ENCODE assay signal across 13 cellular contexts in genomic region chr17:9050801-9051401, GRCh38. TPM values are rescaled to one million over a fixed set of nuclear protein-coding genes. Genes with fewer than 3 reads are reported as not detected.
DNase-seq lines count a peak whose midpoint lies in the region; ATAC-seq and TF ChIP-seq lines count a peak whose summit lies in the region.
"Had no signal": no experiment of that assay in that cellular context is flagged by ENCODE, and none has a peak within 500 bp of the region (broad histone marks: within the 10 kb centered on the region; RNA-seq: fewer than 3 reads in every experiment).

No MANE protein-coding gene starts in this region.

- TF ChIP-seq CTCF in PC-9 (conservative IDR thresholded peaks at IDR 0.05) = no peak
- TF ChIP-seq CTCF in neural crest cell (conservative IDR thresholded peaks at IDR 0.05) = no peak

- peaks cover 17% of the 10 kb centered on the region; the same call in 1 of the 2 replicates for H3F3A ChIP-seq in PC-9 (ENCODE audit: insufficient read depth, low read depth)

- H3K36me3 ChIP-seq in PC-9 (ENCODE audit: low read depth) = no peaks in the 10 kb centered on the region

- H3K9me3 ChIP-seq in PC-9 (ENCODE audit: insufficient read depth, low read depth) = peaks cover 4% of the 10 kb centered on the region; the same call in 1 of the 2 replicates

- no peaks in the 10 kb centered on the region for H3K79me2 ChIP-seq in PC-9 (ENCODE audit: low read depth)

- no peaks in the 10 kb centered on the region for H3K9me2 ChIP-seq in PC-9 (ENCODE audit: insufficient read depth)

- H3K27ac ChIP-seq in PC-9 = peak overlapping the region; percentile 85
- peak overlapping the region; percentile 65 for H3K27ac ChIP-seq in epithelial cell of prostate

- intact Hi-C loops in PC-9 (cut with micrococcal nuclease; ENCODE audit: unreplicated experiment) = loop anchor here (1.0 kb wide), 2 partner anchors 23 to 34 kb away; no protein-coding TSS in a partner anchor

- peaks cover 31% of the 10 kb centered on the region for H3K4me1 ChIP-seq in PC-9 (replicated peaks; ENCODE audit: insufficient read depth)

- peak overlapping the region; percentile 47; the same call in 1 of the 2 replicates for H3K4me3 ChIP-seq in PC-9

- POLR2A ChIA-PET in PC-9 (lab: Charles Lee; ENCODE audit: unreplicated experiment) = interaction anchor here (0.5 to 0.9 kb wide), 7 partner anchors 22 to 1740 kb away, joined by 3 to 11 read pairs (median 4); no protein-coding TSS in a partner anchor

- TSS peak; percentile 82 for BruUV-seq in PC-9 (replicated peaks; lab: Mats Ljungman, UMichigan)

- H3K4me3 Mint-ChIP-seq in neural crest cell = no peak overlapping the region
- H3K4me3 Mint-ChIP-seq: activated T-cell treated with anti-CD3 and anti-CD28 coated beads, Interleukin-2, amount 50 U/mL, for 72 hours; memory B cell had no signal

- no peaks in the 10 kb centered on the region for H3K9me3 Mint-ChIP-seq in neural crest cell
- H3K9me3 Mint-ChIP-seq: activated T-cell treated with anti-CD3 and anti-CD28 coated beads, Interleukin-2, amount 50 U/mL, for 72 hours had no signal

- H3K27me3 ChIP-seq in PC-9 (ENCODE audit: insufficient read depth, low read depth) = no peaks in the 10 kb centered on the region

- H3K27ac Mint-ChIP-seq in neural crest cell (ENCODE audit: unreplicated experiment) = peak overlapping the region; percentile 66
- H3K27ac Mint-ChIP-seq: activated T-cell treated with anti-CD3 and anti-CD28 coated beads, Interleukin-2, amount 50 U/mL, for 72 hours; memory B cell had no signal

- peak; percentile 66 for DNase-seq in ELR (ENCODE audit: low read depth)
- peak; percentile 80 to 90 for DNase-seq in PC-9
- peak; percentile 29 for DNase-seq in epithelial cell of prostate (ENCODE audit: low read depth, low spot score)
- DNase-seq in neural crest cell (ENCODE audit: low read depth, low spot score) = no peak
- no peak for DNase-seq in activated CD4-positive, alpha-beta T cell treated with anti-CD3 and anti-CD28 coated beads for 48 hours
- DNase-seq in AG08395 (ENCODE audit: low spot score) = no peak
- DNase-seq: activated T-cell treated with anti-CD3 and anti-CD28 coated beads, Interleukin-2, amount 50 U/mL, for 72 hours; SHP77 treated with DMSO at 0.1 percent for 48 hours; stimulated activated CD4-positive, alpha-beta T cell treated with anti-CD3 and anti-CD28 coated beads, Interleukin-2, amount 100 ng/mL, for 48 hours; stimulated activated naive CD4-positive, alpha-beta T cell treated with Interleukin-2 at 50 U/mL for 16 hours had no signal

- peak overlapping the region; percentile 26; the same call in 1 of the 2 replicates for H2AFZ ChIP-seq in PC-9

- peaks cover 11% of the 10 kb centered on the region for H3K27me3 Mint-ChIP-seq in neural crest cell (ENCODE audit: low read depth)

- ATAC-seq in HG02884 (IDR thresholded peaks at IDR 0.05; ENCODE audit: unreplicated experiment) = no peak
- ATAC-seq in GM19324 (IDR thresholded peaks at IDR 0.05; ENCODE audit: low FRiP score, unreplicated experiment) = no peak
- ATAC-seq: activated T-cell treated with anti-CD3 and anti-CD28 coated beads, Interleukin-2, amount 50 U/mL, for 72 hours had no signal

- peaks cover 22% of the 10 kb centered on the region for H3K4me1 Mint-ChIP-seq in neural crest cell
- H3K4me1 Mint-ChIP-seq: memory B cell had no signal

- H3K4me2 ChIP-seq in PC-9 = peak overlapping the region; percentile 76

- CTCF ChIA-PET in PC-9 (lab: Charles Lee) = interaction anchor here (0.6 kb wide), 1 partner anchor 118 kb away, joined by 3 read pairs; no protein-coding TSS in a partner anchor

- H3K36me3 Mint-ChIP-seq in neural crest cell (ENCODE audit: low read depth) = peaks cover 7% of the 10 kb centered on the region
- H3K36me3 Mint-ChIP-seq: memory B cell had no signal

- H4K20me1 ChIP-seq in PC-9 (ENCODE audit: insufficient read depth) = no peaks in the 10 kb centered on the region

RNA-seq across cellular contexts. Expression of gene NTN1, which starts 29.6 kb away (rescaled TPM):
- 17.7 and 24.5 TPM in 2 replicates for total RNA-seq in PC-9 (2021)
- total RNA-seq in neural crest cell = 10.1 and 10.3 TPM in 2 replicates

Comparison
In these comparisons a context has a peak if more than half of its experiments do, and no peak if none do; other contexts are left out.
1. DNase-seq: peak in ELR (single experiment), PC-9 (2 of 2) and epithelial cell of prostate (single experiment); none in neural crest cell (single experiment), activated CD4-positive, alpha-beta T cell treated with anti-CD3 and anti-CD28 coated beads for 48 hours (single experiment) and AG08395 (single experiment).